Comparison of ENCODE assay signal across 16 cellular contexts in genomic region chr1:243964915-243965314, GRCh38.
DNase-seq lines count a peak whose midpoint lies in the region; ATAC-seq, FAIRE-seq and TF ChIP-seq lines count a peak whose summit lies in the region.
"Had no signal": no experiment of that assay in that cellular context is flagged by ENCODE, and none has a peak within 500 bp of the region (broad histone marks: within the 10 kb centered on the region; RNA-seq: fewer than 3 reads in every experiment).

No MANE protein-coding gene starts in this region.

- no TSS peak for BruUV-seq in K562 (replicated peaks; lab: Mats Ljungman, UMichigan)

- H2AFZ ChIP-seq in K562 (ENCODE audit: low read depth, low read length): no peak overlapping the region

- CTCF ChIA-PET in K562 (lab: Yijun Ruan, JAX; ENCODE audit: low intra/inter-chr PET ratio): no interaction called here

- H3K9ac ChIP-seq in K562 (ENCODE audit: insufficient read depth in 1 of 2, low read depth in 2 of 2, low read length in 2 of 2): no peak overlapping the region

- H3K4me2 ChIP-seq in K562 (ENCODE audit: insufficient read depth, low read length): no peak overlapping the region

- 0% methylated on average over 2 of the region's 2 CpGs for WGBS in K562 (ENCODE audit: insufficient coverage, low coverage, missing lambda C conversion rate)
- 98% methylated on average over 2 of the region's 2 CpGs for WGBS in right cardiac atrium

- H3K27me3 ChIP-seq in K562 (ENCODE audit: control insufficient read depth in 2 of 2, insufficient read depth in 2 of 2, low read length in 2 of 2) (peaks cover under 1 to 4% of the 10 kb centered on the region in 2 experiments; a peak in 2 of 5 replicates), MG63 (peaks cover 2% of the 10 kb centered on the region; the same call in 1 of the 2 replicates), right cardiac atrium (ENCODE audit: control insufficient read depth, insufficient read depth) (no peaks in the 10 kb centered on the region)

- POLR2A ChIA-PET in K562 (lab: Yijun Ruan, JAX): no interaction called here

- TF ChIP-seq CTCF in K562 (IDR thresholded peaks at IDR 0.05 in 2 of 3, conservative IDR thresholded peaks at IDR 0.05 in 1 of 3; ENCODE audit: insufficient read depth in 2 of 3, low read depth in 1 of 3, low read length in 3 of 3): no peak

- H3K4me3 ChIP-seq in K562 (no peak overlapping the region), MG63 (no peak overlapping the region), right cardiac atrium (ENCODE audit: low read length) (no peak overlapping the region)

- TF ChIP-seq EP300 in K562 (IDR thresholded peaks at IDR 0.05; ENCODE audit: low read length): no peak

- no peaks in the 10 kb centered on the region for H3K9me3 ChIP-seq in K562 (replicated peaks; ENCODE audit: control insufficient read depth, insufficient read depth, low read depth, low read length)
- no peaks in the 10 kb centered on the region for H3K9me3 ChIP-seq in MG63
- H3K9me3 ChIP-seq in right cardiac atrium (ENCODE audit: control insufficient read depth, low read length): no peaks in the 10 kb centered on the region
- H3K9me3 ChIP-seq: Caco-2 had no signal

- H3K27ac ChIP-seq in K562 (ENCODE audit: extremely low read depth, low read depth, low read length) (no peak overlapping the region), right cardiac atrium (ENCODE audit: low read length) (no peak overlapping the region)

- in situ Hi-C loops in K562 (cut with MboI): no loop called here

- H4K20me1 ChIP-seq in K562 (replicated peaks; ENCODE audit: control insufficient read depth, insufficient read depth, low read length): no peaks in the 10 kb centered on the region

- DNase-seq in AG20443 (ENCODE audit: low spot score) (peak; percentile 46), HCEC 1CT (peak; percentile 51), K562 (ENCODE audit: extremely low read depth in 1 of 4, low spot score in 3 of 4) (no peak), iris pigment epithelial cell (ENCODE audit: low read depth) (peak; percentile 47), MG63 (no peak), right cardiac atrium (no peak)
- DNase-seq: Caco-2, H9, KBM-7, NCI-H1105, NCI-H1694, NCI-H2107, NCI-H2227 treated with DMSO at 0.1 percent for 48 hours, NCI-H524, SHP77 treated with DMSO at 0.1 percent for 48 hours had no signal

- intact Hi-C loops in K562 (cut with micrococcal nuclease): no loop called here
- intact Hi-C loops in right cardiac atrium (cut with DNase I): no loop called here

- TF ChIP-seq RAD21 in K562 (CRISPR knock-in tag; conservative IDR thresholded peaks at IDR 0.05 in 1 of 2, IDR thresholded peaks at IDR 0.05 in 1 of 2): no peak

- FAIRE-seq in K562 (lab: Jason Lieb, UNC): no peak

- H3K36me3 ChIP-seq in K562 (ENCODE audit: control insufficient read depth, insufficient read depth, low read length) (no peaks in the 10 kb centered on the region), MG63 (no peaks in the 10 kb centered on the region)

- no peaks in the 10 kb centered on the region for H3K4me1 ChIP-seq in K562 (replicated peaks in 1 of 2; ENCODE audit: control insufficient read depth in 2 of 2, insufficient read depth in 2 of 2, low read length in 2 of 2)
- no peaks in the 10 kb centered on the region for H3K4me1 ChIP-seq in right cardiac atrium (ENCODE audit: control insufficient read depth, insufficient read depth, low read length)
- H3K4me1 ChIP-seq: Caco-2 had no signal

- H3K9me1 ChIP-seq in K562 (ENCODE audit: control insufficient read depth, insufficient read depth, low read length): no peaks in the 10 kb centered on the region

- H3K79me2 ChIP-seq in K562 (ENCODE audit: control insufficient read depth, insufficient read depth, low read length): no peaks in the 10 kb centered on the region

- ATAC-seq in K562 (no peak), HG02938 (IDR thresholded peaks at IDR 0.05; ENCODE audit: unreplicated experiment) (no peak), right cardiac atrium (no peak)

- no peak for TF ChIP-seq POLR2A in K562 (conservative IDR thresholded peaks at IDR 0.05)

TF ChIP-seq in K562, 482 proteins besides CTCF, POLR2A, EP300 and RAD21:
- TF ChIP-seq IFI16 (CRISPR knock-in tag; IDR thresholded peaks at IDR 0.05): no peak
- peak; percentile 27; the same call in 1 of the 2 replicates for TF ChIP-seq CEBPB (tag; IDR thresholded peaks at IDR 0.05)

Comparison
In these comparisons a context has a peak if more than half of its experiments do, and no peak if none do; other contexts are left out.
1. DNase-seq: peak in AG20443 (single experiment), HCEC 1CT (single experiment) and iris pigment epithelial cell (single experiment); none in K562 (0 of 4), MG63 (single experiment) and right cardiac atrium (0 of 3).